Comparison of ENCODE assay signal across 33 cellular contexts in the genomic region with DNA sequence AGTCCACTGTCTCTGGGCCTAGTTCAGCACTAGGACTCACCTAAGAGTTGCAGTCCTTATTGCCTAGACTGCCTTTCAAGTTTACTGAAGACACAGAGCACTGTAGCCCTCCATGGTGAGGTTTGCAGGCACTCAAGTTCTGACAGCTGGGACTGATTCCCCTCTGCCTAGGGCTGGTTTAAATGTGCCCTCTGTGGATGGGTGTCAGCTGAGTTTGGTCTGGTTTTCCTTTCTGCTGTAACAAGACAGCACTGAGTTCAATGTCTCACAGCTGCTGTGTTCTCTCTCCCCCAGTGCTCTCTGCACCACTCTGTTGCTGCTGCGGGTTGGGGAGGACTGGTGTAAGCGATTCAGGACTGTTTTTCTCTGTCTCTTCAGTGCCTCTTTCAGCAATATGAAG.
"Had no signal": no experiment of that assay in that cellular context is flagged by ENCODE, and none has a peak within 500 bp of the region (broad histone marks: within the 10 kb centered on the region; RNA-seq: fewer than 3 reads in every experiment).

No MANE protein-coding gene starts in this region.

- H3K4me1 ChIP-seq: adrenal gland, esophagus muscularis mucosa, gastroesophageal sphincter had no signal

- H3K27ac ChIP-seq: adrenal gland, esophagus muscularis mucosa, gastroesophageal sphincter, WERI-Rb-1 had no signal

- H3K36me3 Mint-ChIP-seq: activated naive CD4-positive, alpha-beta T cell treated with anti-CD3 and anti-CD28 coated beads, Interleukin-2, amount 50 U/mL, for 24 hours had no signal

- H3K4me3 Mint-ChIP-seq: activated B cell treated with CpG ODN at 0.5 μM for 24 hours; activated CD8-positive, alpha-beta T cell treated with anti-CD3 and anti-CD28 coated beads for 36 hours; activated naive CD4-positive, alpha-beta T cell treated with anti-CD3 and anti-CD28 coated beads for 36 hours; activated naive CD4-positive, alpha-beta T cell treated with anti-CD3 and anti-CD28 coated beads, Interleukin-2, amount 50 U/mL, for 24 hours; activated naive CD8-positive, alpha-beta T cell treated with anti-CD3 and anti-CD28 coated beads for 36 hours; activated naive CD8-positive, alpha-beta T cell treated with anti-CD3 and anti-CD28 coated beads, Interleukin-2, amount 50 U/mL, for 24 hours; activated T-cell treated with anti-CD3 and anti-CD28 coated beads, Interleukin-2, amount 50 U/mL, for 4 hours; activated T-helper 17 cell treated with anti-CD3 and anti-CD28 coated beads, Interleukin-2, amount 50 U/mL, for 72 hours; effector memory CD8-positive, alpha-beta T cell; T-helper 17 cell; T-helper 2 cell treated with Interferon-gamma antibody and Interleukin-4, amounts not matched to agents 5 μg/mL and 100 μg/mL, for 36 hours had no signal

- H3K27me3 ChIP-seq: adrenal gland, body of pancreas, esophagus muscularis mucosa, gastroesophageal sphincter had no signal

- H3K9me3 Mint-ChIP-seq: activated naive CD4-positive, alpha-beta T cell treated with anti-CD3 and anti-CD28 coated beads for 36 hours; activated naive CD4-positive, alpha-beta T cell treated with anti-CD3 and anti-CD28 coated beads, Interleukin-2, amount 50 U/mL, for 24 hours; activated naive CD8-positive, alpha-beta T cell treated with anti-CD3 and anti-CD28 coated beads for 36 hours; activated naive CD8-positive, alpha-beta T cell treated with anti-CD3 and anti-CD28 coated beads, Interleukin-2, amount 50 U/mL, for 24 hours; activated T-helper 17 cell treated with anti-CD3 and anti-CD28 coated beads, Interleukin-2, amount 50 U/mL, for 72 hours; effector memory CD8-positive, alpha-beta T cell; T-helper 2 cell treated with Interferon-gamma antibody and Interleukin-4, amounts not matched to agents 5 μg/mL and 100 μg/mL, for 36 hours had no signal

- H3K4me3 ChIP-seq: adrenal gland, body of pancreas, esophagus muscularis mucosa, gastroesophageal sphincter had no signal

- H3K36me3 ChIP-seq: adrenal gland, esophagus muscularis mucosa, gastroesophageal sphincter, WERI-Rb-1 had no signal

- ATAC-seq: activated CD4-positive, CD25-positive, alpha-beta regulatory T cell treated with anti-CD3 and anti-CD28 coated beads, Interleukin-2, amount 50 U/mL, for 24 hours; activated CD8-positive, alpha-beta T cell treated with anti-CD3 and anti-CD28 coated beads for 36 hours; activated T-cell treated with anti-CD3 and anti-CD28 coated beads, Interleukin-2, amount 50 U/mL, for 4 hours; activated T-helper 17 cell treated with anti-CD3 and anti-CD28 coated beads, Interleukin-2, amount 50 U/mL, for 72 hours; body of pancreas; effector memory CD8-positive, alpha-beta T cell; gastroesophageal sphincter; T-helper 17 cell had no signal

- H3K27ac Mint-ChIP-seq: activated B cell treated with CpG ODN at 0.5 μM for 24 hours; activated CD8-positive, alpha-beta T cell treated with anti-CD3 and anti-CD28 coated beads for 36 hours; activated naive CD4-positive, alpha-beta T cell treated with anti-CD3 and anti-CD28 coated beads for 36 hours; activated naive CD4-positive, alpha-beta T cell treated with anti-CD3 and anti-CD28 coated beads, Interleukin-2, amount 50 U/mL, for 24 hours; activated naive CD8-positive, alpha-beta T cell treated with anti-CD3 and anti-CD28 coated beads for 36 hours; activated naive CD8-positive, alpha-beta T cell treated with anti-CD3 and anti-CD28 coated beads, Interleukin-2, amount 50 U/mL, for 24 hours; activated T-helper 17 cell treated with anti-CD3 and anti-CD28 coated beads, Interleukin-2, amount 50 U/mL, for 72 hours; effector memory CD8-positive, alpha-beta T cell; T-helper 17 cell; T-helper 2 cell treated with Interferon-gamma antibody and Interleukin-4, amounts not matched to agents 5 μg/mL and 100 μg/mL, for 36 hours had no signal

- H3K4me1 Mint-ChIP-seq: activated B cell treated with CpG ODN at 0.5 μM for 24 hours; activated naive CD4-positive, alpha-beta T cell treated with anti-CD3 and anti-CD28 coated beads, Interleukin-2, amount 50 U/mL, for 24 hours; activated naive CD8-positive, alpha-beta T cell treated with anti-CD3 and anti-CD28 coated beads for 36 hours; activated naive CD8-positive, alpha-beta T cell treated with anti-CD3 and anti-CD28 coated beads, Interleukin-2, amount 50 U/mL, for 24 hours; activated T-helper 17 cell treated with anti-CD3 and anti-CD28 coated beads, Interleukin-2, amount 50 U/mL, for 72 hours; T-helper 17 cell had no signal

- FAIRE-seq: colon had no signal

- DNase-seq: activated B cell treated with CpG ODN at 0.5 μM for 24 hours; activated CD4-positive, alpha-beta T cell treated with anti-CD3 and anti-CD28 coated beads for 48 hours; activated CD4-positive, alpha-beta T cell treated with anti-CD3 and anti-CD28 coated beads, Interleukin-2, amount 50 U/mL, for 1 hour; activated CD4-positive, alpha-beta T cell treated with anti-CD3 and anti-CD28 coated beads, Interleukin-2, amount 50 U/mL, for 48 hours; activated CD8-positive, alpha-beta memory T cell treated with anti-CD3 and anti-CD28 coated beads for 24 hours; activated CD8-positive, alpha-beta T cell treated with anti-CD3 and anti-CD28 coated beads for 36 hours; activated effector memory CD4-positive, alpha-beta T cell treated with Interleukin-2 at 50 U/mL for 16 hours; activated naive CD4-positive, alpha-beta T cell treated with anti-CD3 and anti-CD28 coated beads for 36 hours; activated naive CD8-positive, alpha-beta T cell treated with anti-CD3 and anti-CD28 coated beads for 36 hours; activated naive CD8-positive, alpha-beta T cell treated with anti-CD3 and anti-CD28 coated beads, Interleukin-2, amount 50 U/mL, for 24 hours; activated T-cell treated with anti-CD3 and anti-CD28 coated beads, Interleukin-2, amount 50 U/mL, for 4 hours; adrenal gland; amygdala; aorta; body of pancreas; caudate nucleus; cortex of kidney; dermis blood vessel endothelial cell; effector CD4-positive, alpha-beta T cell; effector memory CD8-positive, alpha-beta T cell; erythroblast; foreskin melanocyte; T-helper 1 cell; T-helper 17 cell; T1000; WERI-Rb-1 had no signal

- H3K9me3 ChIP-seq: body of pancreas, esophagus muscularis mucosa, gastroesophageal sphincter had no signal
